Comparison of ENCODE assay signal across 24 cellular contexts in genomic region chr2:117027646-117028045, GRCh38.
"Had no signal": no experiment of that assay in that cellular context is flagged by ENCODE, and none has a peak within 500 bp of the region (broad histone marks: within the 10 kb centered on the region; RNA-seq: fewer than 3 reads in every experiment).

No MANE protein-coding gene starts in this region.

- H3K4me1 Mint-ChIP-seq: endodermal cell had no signal

- H3K4me3 Mint-ChIP-seq: dendritic cell treated with granulocyte-macrophage colony-stimulating factor and Interleukin-4, amounts not matched to agents 40 ng/mL and 50 ng/mL, for 4 days; effector memory CD8-positive, alpha-beta T cell; endodermal cell had no signal

- H3K4me3 ChIP-seq: colonic mucosa, coronary artery, dorsolateral prefrontal cortex, esophagus muscularis mucosa, esophagus squamous epithelium, gastrocnemius medialis, gastroesophageal sphincter, heart left ventricle, heart right ventricle had no signal

- DNase-seq: colonic mucosa; cortex of kidney; dermis blood vessel endothelial cell; dorsolateral prefrontal cortex; effector CD4-positive, alpha-beta T cell; effector CD8-positive, alpha-beta T cell; effector memory CD4-positive, alpha-beta T cell; effector memory CD8-positive, alpha-beta T cell; endodermal cell; erythroblast; esophagus squamous epithelium; foreskin fibroblast; foreskin keratinocyte; foreskin melanocyte; gastrocnemius medialis; glutamatergic neuron; heart left ventricle; heart right ventricle had no signal

- H3K27me3 Mint-ChIP-seq: dendritic cell treated with granulocyte-macrophage colony-stimulating factor and Interleukin-4, amounts not matched to agents 40 ng/mL and 50 ng/mL, for 4 days; effector memory CD8-positive, alpha-beta T cell had no signal

- H3K4me1 ChIP-seq: colonic mucosa, esophagus muscularis mucosa, esophagus squamous epithelium, foreskin keratinocyte, gastrocnemius medialis, gastroesophageal sphincter, heart left ventricle, heart right ventricle had no signal

- H3K36me3 ChIP-seq: colonic mucosa, esophagus muscularis mucosa, esophagus squamous epithelium, gastrocnemius medialis, gastroesophageal sphincter, heart left ventricle, heart right ventricle had no signal

- ATAC-seq: effector memory CD8-positive, alpha-beta T cell; esophagus mucosa; foreskin keratinocyte; gastrocnemius medialis; gastroesophageal sphincter; heart left ventricle; heart right ventricle had no signal

- H3K27ac Mint-ChIP-seq: dendritic cell treated with granulocyte-macrophage colony-stimulating factor and Interleukin-4, amounts not matched to agents 40 ng/mL and 50 ng/mL, for 4 days; effector memory CD8-positive, alpha-beta T cell; endodermal cell had no signal

- H3K27ac ChIP-seq: colonic mucosa, coronary artery, dorsolateral prefrontal cortex, epithelial cell of prostate, esophagus muscularis mucosa, esophagus squamous epithelium, foreskin keratinocyte, gastrocnemius medialis, gastroesophageal sphincter, heart left ventricle, heart right ventricle had no signal

- H3K9me3 ChIP-seq: colonic mucosa, esophagus muscularis mucosa, gastrocnemius medialis, gastroesophageal sphincter had no signal

- H3K27me3 ChIP-seq: colonic mucosa, dorsolateral prefrontal cortex, esophagus muscularis mucosa, esophagus squamous epithelium, foreskin keratinocyte, gastrocnemius medialis, gastroesophageal sphincter, heart left ventricle, heart right ventricle had no signal
